Comparison of ENCODE assay signal across 17 cellular contexts in genomic region chr14:28704153-28704552, GRCh38.
"Had no signal": no experiment of that assay in that cellular context is flagged by ENCODE, and none has a peak within 500 bp of the region (broad histone marks: within the 10 kb centered on the region; RNA-seq: fewer than 3 reads in every experiment).

No MANE protein-coding gene starts in this region.

- H3K4me1 ChIP-seq: tibial artery had no signal

- H3K9me3 ChIP-seq: tibial artery had no signal

- H3K27me3 ChIP-seq: hepatocyte, tibial artery had no signal

- ATAC-seq: activated T-cell treated with anti-CD3 and anti-CD28 coated beads, Interleukin-2, amount 50 U/mL, for 4 hours; esophagus mucosa had no signal

- H3K79me2 ChIP-seq: hepatocyte had no signal

- DNase-seq: activated CD4-positive, alpha-beta T cell treated with anti-CD3 and anti-CD28 coated beads, Interleukin-2, amount 10 ng/mL, durations not matched to agents 7 days and 5 days; activated CD8-positive, alpha-beta memory T cell treated with anti-CD3 and anti-CD28 coated beads, Interleukin-2, amount 50 U/mL, for 4 hours; activated naive CD4-positive, alpha-beta T cell treated with anti-CD3 and anti-CD28 coated beads for 36 hours; activated T-cell treated with anti-CD3 and anti-CD28 coated beads, Interleukin-2, amount 50 U/mL, for 4 hours; anterior cingulate cortex; effector CD4-positive, alpha-beta T cell; islet precursor cell; midbrain; nephron progenitor cell; occipital lobe; stimulated activated CD4-positive, alpha-beta T cell treated with anti-CD3 and anti-CD28 coated beads, Interleukin-2, amount 100 ng/mL, for 24 hours; stimulated activated naive CD4-positive, alpha-beta T cell treated with Interleukin-2 at 50 U/mL for 16 hours; T-helper 1 cell; T-helper 9 cell; tibial artery had no signal

- H3K27ac ChIP-seq: hepatocyte, tibial artery had no signal

- H3K4me2 ChIP-seq: hepatocyte had no signal

- H3K36me3 ChIP-seq: tibial artery had no signal

- H3K4me3 ChIP-seq: hepatocyte, tibial artery had no signal

- H2AFZ ChIP-seq: hepatocyte had no signal
